8 cellular contexts compared by ENCODE assay signal in the genomic region with DNA sequence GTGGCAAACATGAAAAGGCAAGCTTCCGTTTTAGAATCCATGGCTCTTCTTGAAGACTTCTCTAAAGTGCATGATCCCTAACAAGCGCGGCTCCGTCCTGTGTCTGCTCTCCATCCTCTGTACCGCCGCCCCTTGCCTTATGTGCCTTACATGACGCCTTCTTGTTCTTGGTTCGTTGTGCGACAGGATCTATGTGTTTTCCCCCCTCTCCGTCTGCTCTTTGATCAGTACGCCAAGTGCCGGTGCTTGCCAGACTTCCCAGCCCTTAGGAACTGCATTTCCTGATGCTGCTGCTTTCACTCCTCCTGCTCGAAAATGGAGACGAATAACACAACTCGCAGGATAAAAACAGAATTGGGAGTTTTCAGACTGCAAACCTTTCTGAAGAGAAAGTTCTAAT. TPM values are rescaled to one million over a fixed set of nuclear protein-coding genes. Genes with fewer than 3 reads are reported as not detected.
"Had no signal": no experiment of that assay in that cellular context is flagged by ENCODE, and none has a peak within 500 bp of the region (broad histone marks: within the 10 kb centered on the region; RNA-seq: fewer than 3 reads in every experiment).

No MANE protein-coding gene starts in this region.

- FAIRE-seq: H1, H54, HTR-8/SVneo had no signal

- ATAC-seq: GM23338 had no signal

- H2AFZ ChIP-seq: GM23338 had no signal

- DNase-seq: H9, HCEC 1CT, IMR-90 had no signal

- H3K4me2 ChIP-seq: GM23338 had no signal

- H3K27ac Mint-ChIP-seq: GM23338 had no signal

- H3K4me3 Mint-ChIP-seq: GM23338, H9 had no signal

- H3K4me1 Mint-ChIP-seq: GM23338, H9 had no signal

- H3K4me3 ChIP-seq: GM23338 had no signal

RNA-seq across cellular contexts. Expression of a gene that starts 19.2 kb away (rescaled TPM):
- total RNA-seq: HT-29 had no signal
- polyA plus RNA-seq: IMR-90 had no signal
